ENCODE assay signal across 21 cellular contexts in the genomic region with DNA sequence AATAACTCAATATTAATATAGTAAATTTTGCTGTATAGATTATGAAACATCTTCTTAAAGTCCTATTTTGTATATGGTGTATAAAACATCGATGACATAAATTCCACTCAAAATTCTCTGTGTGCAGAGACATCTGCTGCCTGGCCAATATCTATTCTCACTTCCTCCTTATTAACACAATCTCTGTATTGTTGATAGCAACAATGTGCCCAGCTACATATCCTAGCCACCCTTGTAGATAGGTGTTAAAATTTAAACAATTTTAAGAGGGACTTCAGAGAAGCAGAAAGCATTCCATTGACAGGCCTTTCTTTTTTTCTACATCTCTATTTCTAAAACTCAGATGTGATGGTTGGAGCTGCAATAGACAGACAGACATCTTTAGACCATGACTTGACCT.
DNase-seq lines count a peak whose midpoint lies in the region; ATAC-seq and TF ChIP-seq lines count a peak whose summit lies in the region.
"Had no signal": no experiment of that assay in that cellular context is flagged by ENCODE, and none has a peak within 500 bp of the region (broad histone marks: within the 10 kb centered on the region; RNA-seq: fewer than 3 reads in every experiment).

No MANE protein-coding gene starts in this region.

- no peak overlapping the region for H2BK15ac ChIP-seq in mesendoderm (replicated peaks; ENCODE audit: low read depth)

- no peak overlapping the region for H3K27ac Mint-ChIP-seq in effector memory CD8-positive, alpha-beta T cell
- H3K27ac Mint-ChIP-seq: CD14-positive monocyte; CD4-positive, alpha-beta memory T cell; GM23338 had no signal

- H3K18ac ChIP-seq in mesendoderm (ENCODE audit: low read length) = no peak overlapping the region

- no peak overlapping the region for H3K23ac ChIP-seq in mesendoderm (ENCODE audit: low read length)

- H3K4me1 ChIP-seq in left ventricle myocardium inferior (peaks cover 64% of the 10 kb centered on the region), mesendoderm (ENCODE audit: control insufficient read depth, low read depth, low read length) (peaks cover 4% of the 10 kb centered on the region)
- H3K4me1 ChIP-seq: A549, BLaER1 had no signal

- no peak overlapping the region for H3K4ac ChIP-seq in mesendoderm (ENCODE audit: low read depth, low read length)

- ATAC-seq in Right ventricle myocardium inferior (peak; percentile 69), Right ventricle myocardium superior (ENCODE audit: poor library complexity) (peak; percentile 73)
- ATAC-seq in effector memory CD8-positive, alpha-beta T cell (replicated peaks) = no peak
- ATAC-seq: A549, GM23338, K562 had no signal

- H2BK120ac ChIP-seq in mesendoderm (ENCODE audit: low read depth, low read length) = no peak overlapping the region

- H4K8ac ChIP-seq in mesendoderm (ENCODE audit: low read depth, low read length) = no peak overlapping the region

- no peak overlapping the region for H3K4me3 Mint-ChIP-seq in effector memory CD8-positive, alpha-beta T cell
- H3K4me3 Mint-ChIP-seq: CD14-positive monocyte; CD4-positive, alpha-beta memory T cell; GM23338 had no signal

- no peaks in the 10 kb centered on the region for H3K36me3 Mint-ChIP-seq in effector memory CD8-positive, alpha-beta T cell (ENCODE audit: insufficient read depth)
- H3K36me3 Mint-ChIP-seq: CD14-positive monocyte; CD4-positive, alpha-beta memory T cell had no signal

- H3K79me1 ChIP-seq in mesendoderm (ENCODE audit: low read length) = no peaks in the 10 kb centered on the region

- H3K9me3 Mint-ChIP-seq in effector memory CD8-positive, alpha-beta T cell = peaks cover 6 to 8% of the 10 kb centered on the region in 2 donors
- H3K9me3 Mint-ChIP-seq: GM23338 had no signal

- no CpG with 5 or more reads among the region's 1 CpG for whole genome bisulfite sequencing in mesendoderm (ENCODE audit: extremely low coverage, insufficient coverage, low lambda C conversion rate)

- H3K36me3 ChIP-seq in left ventricle myocardium inferior (no peaks in the 10 kb centered on the region), mesendoderm (ENCODE audit: control insufficient read depth, insufficient read depth, low read length) (no peaks in the 10 kb centered on the region)
- H3K36me3 ChIP-seq: BLaER1 had no signal

- DNase-seq in Right ventricle myocardium inferior (ENCODE audit: missing footprints) = no peak
- DNase-seq in cardiac septum (ENCODE audit: low spot score) = no peak
- no peak for DNase-seq in Right ventricle myocardium superior
- DNase-seq in left ventricle myocardium inferior = no peak
- DNase-seq in mesendoderm = peak; percentile 17
- DNase-seq in cortex of kidney (lab: John Stamatoyannopoulos, UW) = no peak
- DNase-seq in HPDE6-E6E7 (ENCODE audit: extremely low spot score) = no peak
- DNase-seq in effector memory CD8-positive, alpha-beta T cell = no peak
- DNase-seq: CD4-positive, alpha-beta memory T cell; DMS153; DMS79; GDM1; HCEC 1CT; IMR-90 had no signal

- no peak overlapping the region for H3K9ac ChIP-seq in mesendoderm (ENCODE audit: low read length)
- H3K9ac ChIP-seq: BLaER1 had no signal

- no peak overlapping the region for H3K56ac ChIP-seq in mesendoderm (ENCODE audit: low read length)

- H3K4me3 ChIP-seq in left ventricle myocardium inferior (no peak overlapping the region), mesendoderm (ENCODE audit: low read length) (no peak overlapping the region)
- H3K4me3 ChIP-seq: A549, BLaER1, GM23338, K562 had no signal

- no peaks in the 10 kb centered on the region for H3K27me3 Mint-ChIP-seq in effector memory CD8-positive, alpha-beta T cell

- no peak overlapping the region for H3K4me2 ChIP-seq in mesendoderm (ENCODE audit: low read length)
- H3K4me2 ChIP-seq: A549, BLaER1, GM23338 had no signal

- TF ChIP-seq CTCF in left ventricle myocardium inferior (IDR thresholded peaks at IDR 0.05; ENCODE audit: borderline replicate concordance) = no peak

- no peak overlapping the region for H2BK5ac ChIP-seq in mesendoderm (ENCODE audit: low read length)

- H3K27ac ChIP-seq in left ventricle myocardium inferior (replicated peaks) = peak overlapping the region; percentile 73
- H3K27ac ChIP-seq in mesendoderm (ENCODE audit: low read depth, low read length) = no peak overlapping the region
- H3K27ac ChIP-seq: 22Rv1, A549, BLaER1, HL-60 had no signal

- H2AK5ac ChIP-seq in mesendoderm (ENCODE audit: low read length) = no peak overlapping the region

- H4K5ac ChIP-seq in mesendoderm (ENCODE audit: low read length) = no peak overlapping the region

- no peaks in the 10 kb centered on the region for H3K4me1 Mint-ChIP-seq in effector memory CD8-positive, alpha-beta T cell (ENCODE audit: low read depth in 2 of 2)
- H3K4me1 Mint-ChIP-seq: CD14-positive monocyte; CD4-positive, alpha-beta memory T cell had no signal

- no peaks in the 10 kb centered on the region for H3K79me2 ChIP-seq in mesendoderm (ENCODE audit: control insufficient read depth, insufficient read depth, low read length)

- no peaks in the 10 kb centered on the region for H3K27me3 ChIP-seq in left ventricle myocardium inferior (ENCODE audit: low read depth)
- H3K27me3 ChIP-seq in mesendoderm (ENCODE audit: insufficient read depth, low read length, poor library complexity) = no peaks in the 10 kb centered on the region
- H3K27me3 ChIP-seq: BLaER1 had no signal

- intact Hi-C loops in Right ventricle myocardium inferior (cut with DNase I) = loop anchor here (1.0 to 5.0 kb wide), 2 partner anchors 18 to 88 kb away; no protein-coding TSS in a partner anchor
- intact Hi-C loops in cardiac septum (cut with DNase I) = no loop called here
- intact Hi-C loops in Right ventricle myocardium superior (cut with DNase I) = loop anchor here (10.0 kb wide), 1 partner anchor 70 kb away; the partner anchor contains the start of gene FGF12
- intact Hi-C loops in left ventricle myocardium inferior (cut with micrococcal nuclease) = no loop called here

- no peaks in the 10 kb centered on the region for H3K9me3 ChIP-seq in left ventricle myocardium inferior (replicated peaks)
- H3K9me3 ChIP-seq: A549, BLaER1 had no signal

Comparison
In these comparisons a context has a peak if more than half of its experiments do, and no peak if none do; other contexts are left out.
1. intact Hi-C loops: an anchor here in Right ventricle myocardium inferior (1.0 to 5.0 kb wide) and Right ventricle myocardium superior (10.0 kb wide); none called in cardiac septum and left ventricle myocardium inferior.